In genomic region chr22:19174106-19175025, GRCh38 we compare ENCODE assay signal across 9 cellular contexts. TPM values are rescaled to one million over a fixed set of nuclear protein-coding genes. Genes with fewer than 3 reads are reported as not detected.
DNase-seq lines count a peak whose midpoint lies in the region; ATAC-seq, FAIRE-seq and TF ChIP-seq lines count a peak whose summit lies in the region.
"Had no signal": no experiment of that assay in that cellular context is flagged by ENCODE, and none has a peak within 500 bp of the region (broad histone marks: within the 10 kb centered on the region; RNA-seq: fewer than 3 reads in every experiment).

No MANE protein-coding gene starts in this region.

- H3K9me3 ChIP-seq in DOHH2 (ENCODE audit: control insufficient read depth, insufficient read depth, low read length): no peaks in the 10 kb centered on the region

- H3K27ac Mint-ChIP-seq in naive B cell: peak overlapping the region; percentile 12 to 92 (median 92)

- H3K4me1 ChIP-seq in DOHH2 (ENCODE audit: control insufficient read depth, low read length): peaks cover 59% of the 10 kb centered on the region

- peaks cover 80% of the 10 kb centered on the region for H3K79me2 ChIP-seq in DOHH2 (ENCODE audit: control insufficient read depth, low read length)

- H3K9me3 Mint-ChIP-seq in naive B cell: no peaks in the 10 kb centered on the region

- peak; percentile 68 to 73 for ATAC-seq in naive B cell (ENCODE audit: low read depth in 2 of 2)
- no peak for ATAC-seq in GM18867 (IDR thresholded peaks at IDR 0.05; ENCODE audit: unreplicated experiment)
- ATAC-seq in HG02973 (IDR thresholded peaks at IDR 0.05; ENCODE audit: unreplicated experiment): no peak

- DNase-seq in Kasumi-1 (lab: John Stamatoyannopoulos, UW) (peak; percentile 82 to 88), bronchial epithelial cell (ENCODE audit: low read depth) (peak; percentile 35), naive B cell (peak; percentile 76), pons (ENCODE audit: low spot score) (no peak)
- no peak for DNase-seq in effector CD8-positive, alpha-beta T cell (lab: John Stamatoyannopoulos, UW)

- H3F3A ChIP-seq in DOHH2 (ENCODE audit: control insufficient read depth, insufficient read depth): peaks cover 8% of the 10 kb centered on the region

- peaks cover 56% of the 10 kb centered on the region for H3K36me3 ChIP-seq in DOHH2 (ENCODE audit: control insufficient read depth, low read length)
- peaks cover 8% of the 10 kb centered on the region for H3K36me3 ChIP-seq in bronchial epithelial cell (ENCODE audit: control insufficient read depth, insufficient read depth, low read length)

- no peak for FAIRE-seq in bronchial epithelial cell (lab: Jason Lieb, UNC)

- TF ChIP-seq CTCF in DOHH2 (IDR thresholded peaks at IDR 0.05; ENCODE audit: low read depth, low read length, poor library complexity, severe bottlenecking): no peak
- no peak for TF ChIP-seq CTCF in bronchial epithelial cell (IDR thresholded peaks at IDR 0.05; ENCODE audit: insufficient read depth, low read length, severe bottlenecking)

- H3K4me3 Mint-ChIP-seq in naive B cell: peak overlapping the region; percentile 62 to 96 (median 92)

- peaks cover 7% of the 10 kb centered on the region for H3K27me3 ChIP-seq in DOHH2 (ENCODE audit: control insufficient read depth, low read length)
- peaks cover 7% of the 10 kb centered on the region for H3K27me3 ChIP-seq in bronchial epithelial cell (ENCODE audit: control insufficient read depth, insufficient read depth, low read length)

- peak overlapping the region; percentile 84 for H3K4me3 ChIP-seq in DOHH2 (ENCODE audit: low read length)
- H3K4me3 ChIP-seq in bronchial epithelial cell (ENCODE audit: low read depth, low read length): no peak overlapping the region

- H3K4me1 Mint-ChIP-seq in naive B cell: peaks cover 46 to 75% (median 62%) of the 10 kb centered on the region in 3 donors

- H3K4me2 ChIP-seq in DOHH2 (ENCODE audit: low read length): peak overlapping the region; percentile 99

- H3K27ac ChIP-seq in DOHH2 (ENCODE audit: low read depth, low read length): peak overlapping the region; percentile 63

- H3K27me3 Mint-ChIP-seq in naive B cell: peaks cover 7 to 10% (median 9%) of the 10 kb centered on the region in 3 donors

- H4K20me1 ChIP-seq in DOHH2 (ENCODE audit: control insufficient read depth, insufficient read depth, low read depth, low read length): peaks cover 10% of the 10 kb centered on the region; the same call in 1 of the 2 replicates

- H3K9me2 ChIP-seq in DOHH2 (replicated peaks; ENCODE audit: control insufficient read depth, low read length): no peaks in the 10 kb centered on the region

- no peaks in the 10 kb centered on the region for H3K36me3 Mint-ChIP-seq in naive B cell

RNA-seq across cellular contexts. Expression of gene SLC25A1, which starts 4.2 kb away (rescaled TPM):
- total RNA-seq in bronchial epithelial cell: 62.3 and 71.6 TPM in 2 replicates
- 10 to 100 TPM; 63.5 to 88.8 (median 72.4) TPM for polyA plus RNA-seq in naive B cell (ENCODE audit: low read depth in 6 of 6)

RNA-seq across cellular contexts. Expression of gene GSC2, which starts 24.3 kb away (rescaled TPM):
- total RNA-seq in bronchial epithelial cell: not detected in 2 replicates
- not detected for polyA plus RNA-seq in naive B cell (ENCODE audit: low read depth in 6 of 6)
- polyA plus RNA-seq: thymus had no signal

RNA-seq across cellular contexts. Expression of gene ESS2, which starts 29.9 kb away (rescaled TPM):
- 6.9 and 12.9 TPM in 2 replicates for total RNA-seq in bronchial epithelial cell
- 10 to 100 TPM in 1 of 6 donors, 1 to 10 TPM in 5; 5.2 to 10.2 (median 8.3) TPM for polyA plus RNA-seq in naive B cell (ENCODE audit: low read depth in 6 of 6)

RNA-seq across cellular contexts. Expression of gene TSSK2, which starts 43.3 kb away (rescaled TPM):
- not detected in 2 replicates for total RNA-seq in bronchial epithelial cell
- not detected for polyA plus RNA-seq in naive B cell (ENCODE audit: low read depth in 6 of 6)

RNA-seq across cellular contexts. Expression of gene DGCR2, which starts 52.2 kb away (rescaled TPM):
- total RNA-seq in bronchial epithelial cell: 50.0 and 60.7 TPM in 2 replicates
- 10 to 100 TPM; 27.4 to 50.6 (median 32.8) TPM for polyA plus RNA-seq in naive B cell (ENCODE audit: low read depth in 6 of 6)

Comparison
In these comparisons a context has a peak if more than half of its experiments do, and no peak if none do; other contexts are left out.
1. DNase-seq: peak in Kasumi-1 (2 of 2), bronchial epithelial cell (single experiment) and naive B cell (single experiment); none in pons (single experiment) and effector CD8-positive, alpha-beta T cell (single experiment).
2. ATAC-seq: peak in naive B cell (2 of 2); none in GM18867 (single experiment) and HG02973 (single experiment).